Comparison of ENCODE assay signal across 1 cellular context in the genomic region with DNA sequence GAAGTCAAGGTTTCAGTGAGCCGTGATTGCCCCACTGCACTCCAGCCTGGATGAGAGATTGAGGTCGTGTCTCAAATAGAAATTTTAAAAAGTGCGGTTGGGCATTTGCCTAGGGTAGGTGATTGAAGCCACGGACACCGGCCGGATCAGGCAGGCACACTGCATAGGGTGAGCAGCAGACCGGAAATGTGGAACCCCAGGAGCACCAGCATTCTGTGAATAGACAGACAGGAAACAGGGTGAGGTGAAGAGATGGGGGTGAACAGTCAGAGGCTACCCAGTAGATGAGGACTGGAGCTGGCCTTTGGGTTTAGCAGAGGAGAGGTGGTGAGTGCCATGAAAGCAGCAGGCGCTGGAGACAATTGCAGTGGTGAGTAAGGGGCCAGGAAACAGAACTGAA.
TF ChIP-seq lines count a peak whose summit lies in the region.

No MANE protein-coding gene starts in this region.

TF ChIP-seq in WTC11, 78 proteins besides CTCF, POLR2A, EP300 and RAD21 (continued from another document):
- TF ChIP-seq, protein P1, sequence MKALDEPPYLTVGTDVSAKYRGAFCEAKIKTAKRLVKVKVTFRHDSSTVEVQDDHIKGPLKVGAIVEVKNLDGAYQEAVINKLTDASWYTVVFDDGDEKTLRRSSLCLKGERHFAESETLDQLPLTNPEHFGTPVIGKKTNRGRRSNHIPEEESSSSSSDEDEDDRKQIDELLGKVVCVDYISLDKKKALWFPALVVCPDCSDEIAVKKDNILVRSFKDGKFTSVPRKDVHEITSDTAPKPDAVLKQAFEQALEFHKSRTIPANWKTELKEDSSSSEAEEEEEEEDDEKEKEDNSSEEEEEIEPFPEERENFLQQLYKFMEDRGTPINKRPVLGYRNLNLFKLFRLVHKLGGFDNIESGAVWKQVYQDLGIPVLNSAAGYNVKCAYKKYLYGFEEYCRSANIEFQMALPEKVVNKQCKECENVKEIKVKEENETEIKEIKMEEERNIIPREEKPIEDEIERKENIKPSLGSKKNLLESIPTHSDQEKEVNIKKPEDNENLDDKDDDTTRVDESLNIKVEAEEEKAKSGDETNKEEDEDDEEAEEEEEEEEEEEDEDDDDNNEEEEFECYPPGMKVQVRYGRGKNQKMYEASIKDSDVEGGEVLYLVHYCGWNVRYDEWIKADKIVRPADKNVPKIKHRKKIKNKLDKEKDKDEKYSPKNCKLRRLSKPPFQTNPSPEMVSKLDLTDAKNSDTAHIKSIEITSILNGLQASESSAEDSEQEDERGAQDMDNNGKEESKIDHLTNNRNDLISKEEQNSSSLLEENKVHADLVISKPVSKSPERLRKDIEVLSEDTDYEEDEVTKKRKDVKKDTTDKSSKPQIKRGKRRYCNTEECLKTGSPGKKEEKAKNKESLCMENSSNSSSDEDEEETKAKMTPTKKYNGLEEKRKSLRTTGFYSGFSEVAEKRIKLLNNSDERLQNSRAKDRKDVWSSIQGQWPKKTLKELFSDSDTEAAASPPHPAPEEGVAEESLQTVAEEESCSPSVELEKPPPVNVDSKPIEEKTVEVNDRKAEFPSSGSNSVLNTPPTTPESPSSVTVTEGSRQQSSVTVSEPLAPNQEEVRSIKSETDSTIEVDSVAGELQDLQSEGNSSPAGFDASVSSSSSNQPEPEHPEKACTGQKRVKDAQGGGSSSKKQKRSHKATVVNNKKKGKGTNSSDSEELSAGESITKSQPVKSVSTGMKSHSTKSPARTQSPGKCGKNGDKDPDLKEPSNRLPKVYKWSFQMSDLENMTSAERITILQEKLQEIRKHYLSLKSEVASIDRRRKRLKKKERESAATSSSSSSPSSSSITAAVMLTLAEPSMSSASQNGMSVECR (CRISPR knock-in tag; IDR thresholded peaks at IDR 0.05; ENCODE audit: borderline replicate concordance): no peak
- TF ChIP-seq TEAD4 (CRISPR knock-in tag; IDR thresholded peaks at IDR 0.05): no peak
- no peak for TF ChIP-seq GABPB1 (CRISPR knock-in tag; IDR thresholded peaks at IDR 0.05)
- no peak for TF ChIP-seq EMX1 (CRISPR knock-in tag; IDR thresholded peaks at IDR 0.05)
- no peak for TF ChIP-seq ETV6 (CRISPR knock-in tag; IDR thresholded peaks at IDR 0.05)
- TF ChIP-seq ZNF416 (CRISPR knock-in tag; IDR thresholded peaks at IDR 0.05): no peak
- TF ChIP-seq ZNF138 (CRISPR knock-in tag; conservative IDR thresholded peaks at IDR 0.05): no peak
- TF ChIP-seq ESRRA (CRISPR knock-in tag; IDR thresholded peaks at IDR 0.05; ENCODE audit: borderline replicate concordance): no peak
- TF ChIP-seq ZNF121 (CRISPR knock-in tag; IDR thresholded peaks at IDR 0.05): no peak
